In the genomic region with DNA sequence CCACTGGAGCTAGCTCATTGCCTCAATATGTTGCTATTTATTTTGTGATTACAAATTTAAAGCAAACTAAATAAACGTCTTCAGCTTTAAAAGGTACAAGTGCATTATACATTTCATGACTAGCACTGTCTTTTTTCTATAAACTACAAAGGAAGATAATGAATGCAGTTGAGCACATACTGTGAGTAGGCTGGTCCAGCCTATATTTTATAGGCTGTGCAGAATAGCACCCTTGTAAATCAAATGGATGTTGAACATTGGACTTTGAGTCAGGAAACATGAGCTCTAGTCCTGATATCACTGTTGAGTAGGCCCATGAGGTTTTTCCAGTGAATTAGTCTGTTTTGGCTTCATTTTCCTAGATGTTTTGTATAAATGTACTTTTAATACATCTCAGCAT, we compare ENCODE assay signal across 27 cellular contexts.
DNase-seq lines count a peak whose midpoint lies in the region; ATAC-seq and TF ChIP-seq lines count a peak whose summit lies in the region.
"Had no signal": no experiment of that assay in that cellular context is flagged by ENCODE, and none has a peak within 500 bp of the region (broad histone marks: within the 10 kb centered on the region; RNA-seq: fewer than 3 reads in every experiment).

No MANE protein-coding gene starts in this region.

- TF ChIP-seq POLR2A in body of pancreas (IDR thresholded peaks at IDR 0.05) = no peak

- no peaks in the 10 kb centered on the region for H3K27me3 ChIP-seq in body of pancreas
- H3K27me3 ChIP-seq: breast epithelium, vagina had no signal

- no peak overlapping the region for H3K27ac ChIP-seq in body of pancreas
- H3K27ac ChIP-seq: breast epithelium, skin epidermis, vagina had no signal

- H3K36me3 ChIP-seq in body of pancreas (replicated peaks in 1 of 2; ENCODE audit: insufficient read depth in 1 of 2, low read depth in 2 of 2) = no peaks in the 10 kb centered on the region
- H3K36me3 ChIP-seq: breast epithelium, vagina had no signal

- 23 to 31% methylated on average over 1 of the region's 1 CpG for WGBS in body of pancreas, 2 donors

- H3K9me3 Mint-ChIP-seq in nephron = peaks cover 27% of the 10 kb centered on the region
- H3K9me3 Mint-ChIP-seq in CD14-positive monocyte = peaks cover 0 to 19% (median 9%) of the 10 kb centered on the region in 7 donors

- TF ChIP-seq CTCF in nephron (IDR thresholded peaks at IDR 0.05; ENCODE audit: unreplicated experiment in 3 of 3) = no peak
- no peak for TF ChIP-seq CTCF in CD14-positive monocyte (IDR thresholded peaks at IDR 0.05)
- TF ChIP-seq CTCF in body of pancreas (IDR thresholded peaks at IDR 0.05) = no peak

- no peaks in the 10 kb centered on the region for H3K27me3 Mint-ChIP-seq in nephron (ENCODE audit: low read depth)
- peaks cover 0 to 2% (median 1%) of the 10 kb centered on the region in 3 donors for H3K27me3 Mint-ChIP-seq in CD14-positive monocyte (ENCODE audit: low read depth in 3 of 3)
- H3K27me3 Mint-ChIP-seq: activated naive CD4-positive, alpha-beta T cell treated with anti-CD3 and anti-CD28 coated beads, Interleukin-2, amount 10 ng/mL, durations not matched to agents 7 days and 5 days; stimulated activated naive CD8-positive, alpha-beta T cell treated with anti-CD3 and anti-CD28 coated beads, Interleukin-15, amount 100 ng/mL, for 72 hours had no signal

- DNase-seq in HT-29 (ENCODE audit: low spot score) (peak; percentile 45), NCI-H1930 (lab: John Stamatoyannopoulos, UW) (peak; percentile 9 to 14), SW480 (ENCODE audit: low spot score) (peak; percentile 12), SK-N-DZ (ENCODE audit: low spot score) (no peak), CD14-positive monocyte (ENCODE audit: low spot score) (no peak), foreskin melanocyte (no peak), body of pancreas (no peak)
- DNase-seq: activated CD4-positive, alpha-beta T cell treated with anti-CD3 and anti-CD28 coated beads, Interleukin-2, amount 50 U/mL, for 4 hours; activated naive CD4-positive, alpha-beta T cell treated with anti-CD3 and anti-CD28 coated beads, Interleukin-2, amount 10 ng/mL, durations not matched to agents 7 days and 5 days; C1 segment of cervical spinal cord; Calu3; effector CD8-positive, alpha-beta T cell; EL; head of caudate nucleus; IMR-90; mesenchymal stem cell; NCI-H2029 treated with DMSO at 0.1 percent for 48 hours; NCI-H82; nucleus accumbens; stimulated activated CD4-positive, alpha-beta T cell treated with anti-CD3 and anti-CD28 coated beads, Interleukin-1b, Interleukin-23, amount 100 ng/mL, for 48 hours; stimulated activated CD8-positive, alpha-beta memory T cell treated with anti-CD3 and anti-CD28 coated beads, Interleukin-4, amount 100 ng/mL, for 48 hours; stimulated activated naive CD8-positive, alpha-beta T cell treated with anti-CD3 and anti-CD28 coated beads, Interleukin-15, amount 100 ng/mL, for 72 hours; T-helper 1 cell had no signal

- H3K36me3 Mint-ChIP-seq in nephron (ENCODE audit: low read depth) (peaks cover 12% of the 10 kb centered on the region), CD14-positive monocyte (no peaks in the 10 kb centered on the region)
- H3K36me3 Mint-ChIP-seq: activated naive CD4-positive, alpha-beta T cell treated with anti-CD3 and anti-CD28 coated beads, Interleukin-2, amount 10 ng/mL, durations not matched to agents 7 days and 5 days had no signal

- H3K27ac Mint-ChIP-seq in nephron (peak overlapping the region; percentile 55 to 84 (median 57)), CD14-positive monocyte (no peak overlapping the region)
- H3K27ac Mint-ChIP-seq: activated naive CD4-positive, alpha-beta T cell treated with anti-CD3 and anti-CD28 coated beads, Interleukin-2, amount 10 ng/mL, durations not matched to agents 7 days and 5 days; stimulated activated naive CD8-positive, alpha-beta T cell treated with anti-CD3 and anti-CD28 coated beads, Interleukin-15, amount 100 ng/mL, for 72 hours had no signal

- no peaks in the 10 kb centered on the region for H3K9me3 ChIP-seq in body of pancreas
- H3K9me3 ChIP-seq: breast epithelium, vagina had no signal

- H3K4me3 Mint-ChIP-seq in nephron (no peak overlapping the region), CD14-positive monocyte (no peak overlapping the region)
- H3K4me3 Mint-ChIP-seq: activated naive CD4-positive, alpha-beta T cell treated with anti-CD3 and anti-CD28 coated beads, Interleukin-2, amount 10 ng/mL, durations not matched to agents 7 days and 5 days; stimulated activated naive CD8-positive, alpha-beta T cell treated with anti-CD3 and anti-CD28 coated beads, Interleukin-15, amount 100 ng/mL, for 72 hours had no signal

- H3K4me1 Mint-ChIP-seq in nephron = peaks cover 60% of the 10 kb centered on the region
- peaks cover 15% of the 10 kb centered on the region for H3K4me1 Mint-ChIP-seq in CD14-positive monocyte

- no peak overlapping the region for H3K4me3 ChIP-seq in body of pancreas
- H3K4me3 ChIP-seq: breast epithelium, skin epidermis, vagina had no signal

- intact Hi-C loops in CD14-positive monocyte (cut with micrococcal nuclease) (no loop called here), body of pancreas (cut with DNase I) (no loop called here)

- ATAC-seq in body of pancreas = no peak
- ATAC-seq: stimulated activated naive CD8-positive, alpha-beta T cell treated with anti-CD3 and anti-CD28 coated beads, Interleukin-15, amount 100 ng/mL, for 72 hours had no signal

- peaks cover 18% of the 10 kb centered on the region for H3K4me1 ChIP-seq in body of pancreas

Comparison
In these comparisons a context has a peak if more than half of its experiments do, and no peak if none do; other contexts are left out.
1. DNase-seq: peak in HT-29 (single experiment), NCI-H1930 (2 of 2) and SW480 (single experiment); none in SK-N-DZ (single experiment), CD14-positive monocyte (single experiment), foreskin melanocyte (single experiment) and body of pancreas (0 of 4).
2. H3K27ac Mint-ChIP-seq: peak in nephron (3 of 3); none in CD14-positive monocyte (0 of 7).